ENCODE assay signal across 24 cellular contexts in genomic region chr17:43013296-43013695, GRCh38. TPM values are rescaled to one million over a fixed set of nuclear protein-coding genes. Genes with fewer than 3 reads are reported as not detected.
DNase-seq lines count a peak whose midpoint lies in the region; ATAC-seq and TF ChIP-seq lines count a peak whose summit lies in the region.
"Had no signal": no experiment of that assay in that cellular context is flagged by ENCODE, and none has a peak within 500 bp of the region (broad histone marks: within the 10 kb centered on the region; RNA-seq: fewer than 3 reads in every experiment).

No MANE protein-coding gene starts in this region.

- peaks cover 6% of the 10 kb centered on the region for H3F3A ChIP-seq in neural progenitor cell (ENCODE audit: low read depth)

- TF ChIP-seq POLR2A in esophagus muscularis mucosa (IDR thresholded peaks at IDR 0.05; ENCODE audit: low read depth) (no peak), upper lobe of left lung (IDR thresholded peaks at IDR 0.05) (no peak), thyroid gland (IDR thresholded peaks at IDR 0.05) (no peak)

- H3K9me3 Mint-ChIP-seq in neural progenitor cell = no peaks in the 10 kb centered on the region
- H3K9me3 Mint-ChIP-seq: activated naive CD4-positive, alpha-beta T cell treated with anti-CD3 and anti-CD28 coated beads, Interleukin-2, amount 10 ng/mL, durations not matched to agents 7 days and 5 days; activated T-cell treated with anti-CD3 and anti-CD28 coated beads, Interleukin-2, amount 50 U/mL, for 4 hours; nephron; stimulated activated naive CD8-positive, alpha-beta T cell treated with anti-CD3 and anti-CD28 coated beads, Interleukin-15, Interleukin-2, amounts not matched to agents 100 ng/mL and 50 ng/mL, for 24 hours had no signal

- intact Hi-C loops in heart right ventricle (cut with DNase I) (no loop called here), esophagus muscularis mucosa (cut with DNase I) (no loop called here), thyroid gland (cut with DNase I) (loop anchor here (10.0 kb wide), 1 partner anchor 302 kb away; no protein-coding TSS in a partner anchor)

- no peak for DNase-seq in heart right ventricle
- no peak for DNase-seq in right atrium auricular region (ENCODE audit: low spot score)
- no peak for DNase-seq in esophagus muscularis mucosa (ENCODE audit: extremely low spot score)
- no peak for DNase-seq in neural progenitor cell (ENCODE audit: low spot score)
- no peak for DNase-seq in upper lobe of left lung
- DNase-seq in activated CD4-positive, CD25-positive, alpha-beta regulatory T cell treated with anti-CD3 and anti-CD28 coated beads, Interleukin-2, amount 50 U/mL, for 72 hours = no peak
- no peak for DNase-seq in thyroid gland
- DNase-seq: activated CD4-positive, alpha-beta T cell treated with anti-CD3 and anti-CD28 coated beads for 1 hour; activated naive CD4-positive, alpha-beta T cell treated with anti-CD3 and anti-CD28 coated beads, Interleukin-2, amount 10 ng/mL, durations not matched to agents 7 days and 5 days; activated T-cell treated with anti-CD3 and anti-CD28 coated beads, Interleukin-2, amount 50 U/mL, for 4 hours; cerebellar nuclear complex; COR-L47; GM23248; NCI-H1092; NCI-H2029 treated with DMSO at 0.1 percent for 48 hours; NCI-H345; NCI-H82; psoas muscle; stimulated activated CD4-positive, alpha-beta T cell treated with anti-CD3 and anti-CD28 coated beads, Interleukin-4, amount 100 ng/mL, for 1 hour had no signal

- H3K27me3 ChIP-seq in heart right ventricle = no peaks in the 10 kb centered on the region
- H3K27me3 ChIP-seq in right atrium auricular region = no peaks in the 10 kb centered on the region
- H3K27me3 ChIP-seq in esophagus muscularis mucosa = no peaks in the 10 kb centered on the region
- no peaks in the 10 kb centered on the region for H3K27me3 ChIP-seq in neural progenitor cell
- no peaks in the 10 kb centered on the region for H3K27me3 ChIP-seq in upper lobe of left lung
- no peaks in the 10 kb centered on the region for H3K27me3 ChIP-seq in thyroid gland
- H3K27me3 ChIP-seq: BLaER1 had no signal

- peak overlapping the region; percentile 58 for H3K4me3 Mint-ChIP-seq in neural progenitor cell
- H3K4me3 Mint-ChIP-seq: activated naive CD4-positive, alpha-beta T cell treated with anti-CD3 and anti-CD28 coated beads, Interleukin-2, amount 10 ng/mL, durations not matched to agents 7 days and 5 days; activated T-cell treated with anti-CD3 and anti-CD28 coated beads, Interleukin-2, amount 50 U/mL, for 4 hours; nephron; stimulated activated naive CD8-positive, alpha-beta T cell treated with anti-CD3 and anti-CD28 coated beads, Interleukin-15, Interleukin-2, amounts not matched to agents 100 ng/mL and 50 ng/mL, for 24 hours had no signal

- H3K4me1 ChIP-seq in heart right ventricle (peaks cover 22 to 91% (median 72%) of the 10 kb centered on the region in 9 donors), right atrium auricular region (peaks cover 0 to 78% of the 10 kb centered on the region in 2 donors), esophagus muscularis mucosa (peaks cover 70 to 86% (median 79%) of the 10 kb centered on the region in 4 donors), neural progenitor cell (peaks cover 3% of the 10 kb centered on the region), upper lobe of left lung (peaks cover 40 to 77% (median 66%) of the 10 kb centered on the region in 4 donors), thyroid gland (peaks cover 0 to 33% of the 10 kb centered on the region in 2 donors)
- H3K4me1 ChIP-seq: psoas muscle had no signal

- H3K79me2 ChIP-seq in neural progenitor cell (ENCODE audit: low read depth) = peaks cover 7% of the 10 kb centered on the region

- no peaks in the 10 kb centered on the region for H3K9me3 ChIP-seq in heart right ventricle
- no peaks in the 10 kb centered on the region for H3K9me3 ChIP-seq in right atrium auricular region
- H3K9me3 ChIP-seq in esophagus muscularis mucosa = no peaks in the 10 kb centered on the region
- no peaks in the 10 kb centered on the region for H3K9me3 ChIP-seq in neural progenitor cell (ENCODE audit: low read depth)
- no peaks in the 10 kb centered on the region for H3K9me3 ChIP-seq in upper lobe of left lung
- H3K9me3 ChIP-seq in thyroid gland = no peaks in the 10 kb centered on the region
- H3K9me3 ChIP-seq: BLaER1, psoas muscle had no signal

- no peak overlapping the region for H2AFZ ChIP-seq in neural progenitor cell (replicated peaks)
- H2AFZ ChIP-seq: GM23248 had no signal

- H3K27ac ChIP-seq in heart right ventricle = peak overlapping the region in 6 of 10 donors; percentile 5 to 82 (median 60)
- peak overlapping the region in 1 of 2 donors; percentile 56 for H3K27ac ChIP-seq in right atrium auricular region
- peak overlapping the region in 3 of 4 donors; percentile 58 to 75 (median 63) for H3K27ac ChIP-seq in esophagus muscularis mucosa (replicated peaks in 1 of 4)
- no peak overlapping the region for H3K27ac ChIP-seq in neural progenitor cell
- peak overlapping the region in 3 of 4 donors; percentile 57 to 85 (median 77) for H3K27ac ChIP-seq in upper lobe of left lung
- no peak overlapping the region for H3K27ac ChIP-seq in thyroid gland
- H3K27ac ChIP-seq: BLaER1, GM23248, psoas muscle had no signal

- no peak overlapping the region for H3K27ac Mint-ChIP-seq in neural progenitor cell
- H3K27ac Mint-ChIP-seq: activated naive CD4-positive, alpha-beta T cell treated with anti-CD3 and anti-CD28 coated beads, Interleukin-2, amount 10 ng/mL, durations not matched to agents 7 days and 5 days; nephron; stimulated activated naive CD8-positive, alpha-beta T cell treated with anti-CD3 and anti-CD28 coated beads, Interleukin-15, Interleukin-2, amounts not matched to agents 100 ng/mL and 50 ng/mL, for 24 hours had no signal

- H4K20me1 ChIP-seq in neural progenitor cell (ENCODE audit: low read depth) = peaks cover 7% of the 10 kb centered on the region

- H3K36me3 Mint-ChIP-seq in neural progenitor cell = peaks cover 10% of the 10 kb centered on the region

- H3K4me2 ChIP-seq in neural progenitor cell = no peak overlapping the region
- H3K4me2 ChIP-seq: BLaER1, smooth muscle cell had no signal

- no peaks in the 10 kb centered on the region for H3K27me3 Mint-ChIP-seq in neural progenitor cell (ENCODE audit: insufficient read depth, low read depth)
- H3K27me3 Mint-ChIP-seq: activated naive CD4-positive, alpha-beta T cell treated with anti-CD3 and anti-CD28 coated beads, Interleukin-2, amount 10 ng/mL, durations not matched to agents 7 days and 5 days; stimulated activated naive CD8-positive, alpha-beta T cell treated with anti-CD3 and anti-CD28 coated beads, Interleukin-15, Interleukin-2, amounts not matched to agents 100 ng/mL and 50 ng/mL, for 24 hours had no signal

- TF ChIP-seq EP300 in esophagus muscularis mucosa (IDR thresholded peaks at IDR 0.05) = no peak
- no peak for TF ChIP-seq EP300 in upper lobe of left lung (IDR thresholded peaks at IDR 0.05)

- TF ChIP-seq CTCF in heart right ventricle (IDR thresholded peaks at IDR 0.05) = no peak
- no peak for TF ChIP-seq CTCF in right atrium auricular region (IDR thresholded peaks at IDR 0.05)
- TF ChIP-seq CTCF in esophagus muscularis mucosa (IDR thresholded peaks at IDR 0.05) = no peak
- no peak for TF ChIP-seq CTCF in neural progenitor cell (IDR thresholded peaks at IDR 0.05)
- no peak for TF ChIP-seq CTCF in upper lobe of left lung (IDR thresholded peaks at IDR 0.05)
- no peak for TF ChIP-seq CTCF in thyroid gland (IDR thresholded peaks at IDR 0.05)

- ATAC-seq in heart right ventricle (peak in 1 of 8 donors; percentile 12), upper lobe of left lung (ENCODE audit: low FRiP score in 2 of 2) (no peak), GM21423 (IDR thresholded peaks at IDR 0.05; ENCODE audit: unreplicated experiment) (no peak)
- ATAC-seq: activated T-cell treated with anti-CD3 and anti-CD28 coated beads, Interleukin-2, amount 50 U/mL, for 4 hours; psoas muscle had no signal

- H3K4me1 Mint-ChIP-seq in neural progenitor cell = peaks cover 33% of the 10 kb centered on the region

- no peak overlapping the region for H3K9ac ChIP-seq in neural progenitor cell
- H3K9ac ChIP-seq: BLaER1, GM23248 had no signal

- H3K4me3 ChIP-seq in heart right ventricle = no peak overlapping the region
- H3K4me3 ChIP-seq in right atrium auricular region = no peak overlapping the region
- no peak overlapping the region for H3K4me3 ChIP-seq in esophagus muscularis mucosa
- H3K4me3 ChIP-seq in neural progenitor cell = no peak overlapping the region
- H3K4me3 ChIP-seq in upper lobe of left lung = no peak overlapping the region
- no peak overlapping the region for H3K4me3 ChIP-seq in thyroid gland (replicated peaks in 1 of 3)
- H3K4me3 ChIP-seq: BLaER1, GM23248, psoas muscle, smooth muscle cell had no signal

- peaks cover 0 to 78% (median 4%) of the 10 kb centered on the region in 9 donors for H3K36me3 ChIP-seq in heart right ventricle
- peaks cover 26% of the 10 kb centered on the region for H3K36me3 ChIP-seq in right atrium auricular region
- peaks cover 12 to 66% (median 57%) of the 10 kb centered on the region in 4 donors for H3K36me3 ChIP-seq in esophagus muscularis mucosa
- no peaks in the 10 kb centered on the region for H3K36me3 ChIP-seq in neural progenitor cell
- peaks cover 0 to 64% (median 38%) of the 10 kb centered on the region in 4 donors for H3K36me3 ChIP-seq in upper lobe of left lung
- peaks cover 11 to 36% of the 10 kb centered on the region in 2 donors for H3K36me3 ChIP-seq in thyroid gland

- WGBS in heart right ventricle, 2 donors = 80 to 85% methylated on average over 8 of the region's 8 CpGs
- WGBS in esophagus muscularis mucosa = 77% methylated on average over 8 of the region's 8 CpGs
- WGBS in upper lobe of left lung, 2 donors = 82 to 85% methylated on average over 7 to 8 of the region's 8 CpGs
- WGBS in thyroid gland, 2 donors = 86 to 90% methylated on average over 5 to 8 of the region's 8 CpGs

RNA-seq across cellular contexts. Expression of gene IFI35, which starts 6.7 kb away (rescaled TPM):
- total RNA-seq in heart right ventricle (10 to 100 TPM in 6 of 10 donors, 1 to 10 TPM in 4; 7.0 to 61.6 (median 13.2) TPM), right atrium auricular region (10 to 100 TPM; 11.4 to 19.0 TPM), esophagus muscularis mucosa (10 to 100 TPM; 21.2 to 36.1 (median 28.8) TPM), neural progenitor cell (ENCODE audit: low replicate concordance) (0.96 TPM in 1 of 2 replicates, not detected in the other), upper lobe of left lung (10 to 100 TPM; 17.8 to 69.0 (median 45.4) TPM), thyroid gland (10 to 100 TPM; 23.9 to 43.9 (median 35.8) TPM)
- polyA plus RNA-seq in heart right ventricle = 10 to 100 TPM; 13.0 to 26.0 TPM

RNA-seq across cellular contexts. Expression of gene VAT1, which starts 8.9 kb away (rescaled TPM):
- 10 to 100 TPM; 48.5 to 99.2 (median 70.8) TPM for total RNA-seq in heart right ventricle
- 10 to 100 TPM; 54.6 to 66.5 TPM for polyA plus RNA-seq in heart right ventricle
- 10 to 100 TPM; 51.4 to 99.8 TPM for total RNA-seq in right atrium auricular region
- 100 to 1,000 TPM; 106 to 190 (median 139) TPM for total RNA-seq in esophagus muscularis mucosa
- total RNA-seq in neural progenitor cell (ENCODE audit: low replicate concordance) = 94.7 and 185 TPM in 2 replicates
- total RNA-seq in upper lobe of left lung = 100 to 1,000 TPM; 122 to 343 (median 222) TPM
- total RNA-seq in thyroid gland = 100 to 1,000 TPM; 118 to 153 (median 131) TPM

RNA-seq across cellular contexts. Expression of gene RND2, which starts 11.7 kb away (rescaled TPM):
- total RNA-seq in heart right ventricle = 1 to 10 TPM in 1 of 10 donors, under 1 TPM in 9; 0.16 to 2.3 (median 0.51) TPM
- under 1 TPM; 0.14 to 0.95 TPM for polyA plus RNA-seq in heart right ventricle
- total RNA-seq in right atrium auricular region = 1 to 10 TPM in 1 of 2 donors, under 1 TPM in 1; 0.63 to 3.5 TPM
- total RNA-seq in esophagus muscularis mucosa = 1 to 10 TPM; 2.7 to 3.2 (median 2.8) TPM
- total RNA-seq in neural progenitor cell (ENCODE audit: low replicate concordance) = 35.0 and 46.0 TPM in 2 replicates
- 1 to 10 TPM in 1 of 6 donors, under 1 TPM in 3, not detected in 2; 0.15 to 2.0 (median 0.47) TPM for total RNA-seq in upper lobe of left lung
- 10 to 100 TPM in 2 of 4 donors, 1 to 10 TPM in 2; 5.2 to 14.8 (median 10.3) TPM for total RNA-seq in thyroid gland

RNA-seq across cellular contexts. Expression of gene RPL27, which starts 15.1 kb away (rescaled TPM):
- total RNA-seq in heart right ventricle = 100 to 1,000 TPM; 388 to 841 (median 519) TPM
- 1,000 to 10,000 TPM; 1,760 to 2,790 TPM for polyA plus RNA-seq in heart right ventricle
- 1,000 to 10,000 TPM in 1 of 2 donors, 100 to 1,000 TPM in 1; 551 to 1,071 TPM for total RNA-seq in right atrium auricular region
- total RNA-seq in esophagus muscularis mucosa = 1,000 to 10,000 TPM; 1,126 to 2,755 (median 1,417) TPM
- total RNA-seq in neural progenitor cell (ENCODE audit: low replicate concordance) = 1,535 and 1,934 TPM in 2 replicates
- 1,000 to 10,000 TPM in 2 of 6 donors, 100 to 1,000 TPM in 4; 534 to 1,192 (median 783) TPM for total RNA-seq in upper lobe of left lung
- 1,000 to 10,000 TPM in 2 of 4 donors, 100 to 1,000 TPM in 2; 425 to 1,406 (median 814) TPM for total RNA-seq in thyroid gland

RNA-seq across cellular contexts. Expression of gene RUNDC1, which starts 32.9 kb away (rescaled TPM):
- 10 to 100 TPM in 9 of 10 donors, 1 to 10 TPM in 1; 7.5 to 21.0 (median 11.6) TPM for total RNA-seq in heart right ventricle
- polyA plus RNA-seq in heart right ventricle = 10 to 100 TPM in 1 of 2 donors, 1 to 10 TPM in 1; 5.6 to 10.2 TPM
- total RNA-seq in right atrium auricular region = 10 to 100 TPM in 1 of 2 donors, 1 to 10 TPM in 1; 9.9 to 11.1 TPM
- total RNA-seq in esophagus muscularis mucosa = 10 to 100 TPM; 13.3 to 19.1 (median 16.5) TPM
- 11.4 and 12.6 TPM in 2 replicates for total RNA-seq in neural progenitor cell (ENCODE audit: low replicate concordance)
- total RNA-seq in upper lobe of left lung = 10 to 100 TPM; 13.6 to 26.2 (median 17.5) TPM
- 10 to 100 TPM; 25.8 to 31.9 (median 28.4) TPM for total RNA-seq in thyroid gland

Comparison
In these comparisons a context has a peak if more than half of its experiments do, and no peak if none do; other contexts are left out.
1. H3K27ac ChIP-seq: peak in heart right ventricle (6 of 10), esophagus muscularis mucosa (3 of 4) and upper lobe of left lung (3 of 4); none in neural progenitor cell (single experiment) and thyroid gland (0 of 3).